Comparison of ENCODE assay signal across 13 cellular contexts in genomic region chr3:157101470-157101869, GRCh38.
"Had no signal": no experiment of that assay in that cellular context is flagged by ENCODE, and none has a peak within 500 bp of the region (broad histone marks: within the 10 kb centered on the region; RNA-seq: fewer than 3 reads in every experiment).

No MANE protein-coding gene starts in this region.

- ATAC-seq: activated CD4-positive, CD25-positive, alpha-beta regulatory T cell treated with anti-CD3 and anti-CD28 coated beads, Interleukin-2, amount 50 U/mL, for 24 hours; left ventricle myocardium superior had no signal

- H3K4me3 ChIP-seq: tibial artery, vagina had no signal

- H3K27me3 Mint-ChIP-seq: activated CD4-positive, alpha-beta memory T cell treated with anti-CD3 and anti-CD28 coated beads for 36 hours; activated naive CD8-positive, alpha-beta T cell treated with anti-CD3 and anti-CD28 coated beads, Interleukin-2, amount 10 ng/mL, durations not matched to agents 7 days and 5 days had no signal

- H3K4me3 Mint-ChIP-seq: activated CD4-positive, alpha-beta memory T cell treated with anti-CD3 and anti-CD28 coated beads for 36 hours; activated naive CD8-positive, alpha-beta T cell treated with anti-CD3 and anti-CD28 coated beads, Interleukin-2, amount 10 ng/mL, durations not matched to agents 7 days and 5 days had no signal

- H3K27ac Mint-ChIP-seq: activated CD4-positive, alpha-beta memory T cell treated with anti-CD3 and anti-CD28 coated beads for 36 hours; activated naive CD8-positive, alpha-beta T cell treated with anti-CD3 and anti-CD28 coated beads, Interleukin-2, amount 10 ng/mL, durations not matched to agents 7 days and 5 days had no signal

- H3K27me3 ChIP-seq: tibial artery, vagina had no signal

- H3K27ac ChIP-seq: neutrophil, tibial artery, vagina had no signal

- H3K36me3 ChIP-seq: neutrophil, tibial artery, vagina had no signal

- FAIRE-seq: colon, kidney had no signal

- DNase-seq: activated CD4-positive, alpha-beta memory T cell treated with anti-CD3 and anti-CD28 coated beads for 36 hours; activated naive CD8-positive, alpha-beta T cell treated with anti-CD3 and anti-CD28 coated beads, Interleukin-2, amount 10 ng/mL, durations not matched to agents 7 days and 5 days; activated T-cell treated with anti-CD3 and anti-CD28 coated beads, Interleukin-2, amount 50 U/mL, for 48 hours; aorta; kidney; left ventricle myocardium superior; retina; stimulated activated CD4-positive, alpha-beta T cell treated with anti-CD3 and anti-CD28 coated beads, Interleukin-4, amount 100 ng/mL, for 4 hours; tibial artery had no signal

- H3K9me3 ChIP-seq: neutrophil, tibial artery, vagina had no signal

- H3K36me3 Mint-ChIP-seq: activated CD4-positive, alpha-beta memory T cell treated with anti-CD3 and anti-CD28 coated beads for 36 hours had no signal
